In the genomic region with DNA sequence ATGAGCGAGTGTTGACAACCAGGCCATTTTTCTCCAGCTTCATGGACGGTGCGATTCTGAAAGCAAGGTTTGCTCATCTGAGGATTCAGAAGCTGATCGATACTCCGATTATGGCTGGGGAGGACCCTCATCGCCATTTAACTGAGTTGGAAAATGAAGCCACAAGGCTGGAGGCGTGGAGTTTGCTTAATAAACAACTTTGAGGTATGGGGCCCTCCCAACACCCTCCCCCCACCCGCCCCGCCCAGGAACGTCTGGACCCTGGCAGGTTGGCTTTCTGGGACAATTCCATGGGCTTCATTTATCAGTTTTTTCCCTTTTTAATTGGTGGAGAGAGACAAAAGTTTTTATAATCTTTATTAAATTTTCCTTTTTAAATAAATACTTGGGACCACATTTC, we compare ENCODE assay signal across 9 cellular contexts. TPM values are rescaled to one million over a fixed set of nuclear protein-coding genes. Genes with fewer than 3 reads are reported as not detected.
DNase-seq lines count a peak whose midpoint lies in the region; ATAC-seq, FAIRE-seq and TF ChIP-seq lines count a peak whose summit lies in the region.
"Had no signal": no experiment of that assay in that cellular context is flagged by ENCODE, and none has a peak within 500 bp of the region (broad histone marks: within the 10 kb centered on the region; RNA-seq: fewer than 3 reads in every experiment).

No MANE protein-coding gene starts in this region.

- peaks cover 59% of the 10 kb centered on the region for H3K4me1 ChIP-seq in SJCRH30

- no peak for TF ChIP-seq POLR2A in GM12891 (IDR thresholded peaks at IDR 0.05; ENCODE audit: low read depth, low read length)

- H3K27ac ChIP-seq in SJCRH30, result peak overlapping the region; percentile 93

- H3K4me3 ChIP-seq in GM12865 (ENCODE audit: low read depth, low read length) (peak overlapping the region; percentile 91), SJCRH30 (peak overlapping the region; percentile 77), foreskin fibroblast (ENCODE audit: low read depth in 1 of 2, low read length in 2 of 2) (peak overlapping the region; percentile 43 to 55), retinal pigment epithelial cell (ENCODE audit: low read length) (peak overlapping the region; percentile 50)

- no peaks in the 10 kb centered on the region for H3K9me3 ChIP-seq in SJCRH30 (replicated peaks)

- TF ChIP-seq CTCF in GM12865 (IDR thresholded peaks at IDR 0.05; ENCODE audit: insufficient read depth, low read depth, low read length, missing control alignments) (no peak), foreskin fibroblast (IDR thresholded peaks at IDR 0.05; ENCODE audit: low read depth, low read length) (no peak), retinal pigment epithelial cell (conservative IDR thresholded peaks at IDR 0.05; ENCODE audit: low read depth, low read length) (no peak)

- H3K27me3 ChIP-seq in SJCRH30, result no peaks in the 10 kb centered on the region

- ATAC-seq in HG03457 (IDR thresholded peaks at IDR 0.05; ENCODE audit: unreplicated experiment), result no peak

- DNase-seq in GM12865 (ENCODE audit: low read depth) (no peak), SJCRH30 (no peak), foreskin fibroblast (no peak), retinal pigment epithelial cell (ENCODE audit: low read depth) (no peak), OCI-M1 (lab: John Stamatoyannopoulos, UW) (no peak), GM12891 (ENCODE audit: insufficient read length, low spot score) (no peak), hepatic stellate cell (ENCODE audit: low spot score) (no peak)

- no peak for FAIRE-seq in GM12891 (lab: Jason Lieb, UNC)

- no peaks in the 10 kb centered on the region for H3K36me3 ChIP-seq in SJCRH30

TF ChIP-seq in GM12891, 5 proteins besides CTCF, POLR2A, EP300 and RAD21:
- TF ChIP-seq SPI1 (IDR thresholded peaks at IDR 0.05; ENCODE audit: low read depth, low read length) (no peak), TAF1 (IDR thresholded peaks at IDR 0.05; ENCODE audit: low read depth, low read length) (no peak), PAX5 (IDR thresholded peaks at IDR 0.05; ENCODE audit: insufficient read depth, low read length, severe bottlenecking) (no peak), POU2F2 (IDR thresholded peaks at IDR 0.05; ENCODE audit: low read depth, low read length) (no peak), POLR2AphosphoS5 (IDR thresholded peaks at IDR 0.05; ENCODE audit: low read depth, low read length) (no peak)

RNA-seq across cellular contexts. Expression of gene C4orf51, which starts 52.5 kb away (rescaled TPM):
- not detected in 2 replicates for total RNA-seq in SJCRH30 (2014; rRNA removed; shearing (Covaris generic))
- not detected for polyA plus RNA-seq in GM12891 (2012; ENCODE audit: low read depth, missing spikeins)
- total RNA-seq: T-helper 1 cell treated with Interleukin-12 subunit alpha and Interleukin-12 subunit beta and Interleukin-4 antibody, amounts not matched to agents 30 ng/mL and 1 ng/mL, for 36 hours had no signal
